ENCODE assay signal across 9 cellular contexts in genomic region chr1:16635959-16636358, GRCh38. TPM values are rescaled to one million over a fixed set of nuclear protein-coding genes. Genes with fewer than 3 reads are reported as not detected.
DNase-seq lines count a peak whose midpoint lies in the region; ATAC-seq, FAIRE-seq and TF ChIP-seq lines count a peak whose summit lies in the region.
"Not testable (repeated sequence)": the region's sequence is repeated elsewhere in the genome, so short reads cannot be mapped to it uniquely, and the experiment has no call there.
"Had no signal": no experiment of that assay in that cellular context is flagged by ENCODE, and none has a peak within 500 bp of the region (broad histone marks: within the 10 kb centered on the region; RNA-seq: fewer than 3 reads in every experiment).

No MANE protein-coding gene starts in this region.

- H3K27me3 Mint-ChIP-seq in WTC11 (ENCODE audit: low read depth); activated T-cell treated with anti-CD3 and anti-CD28 coated beads, Interleukin-2, amount 50 U/mL, for 24 hours: not testable (repeated sequence)

- TF ChIP-seq RAD21 in K562 (CRISPR knock-in tag; conservative IDR thresholded peaks at IDR 0.05 in 1 of 2, IDR thresholded peaks at IDR 0.05 in 1 of 2), result not testable (repeated sequence)

- not testable (repeated sequence) for H3K27me3 ChIP-seq in K562 (ENCODE audit: control insufficient read depth in 2 of 2, insufficient read depth in 2 of 2, low read length in 2 of 2)

- H3K9ac ChIP-seq in K562 (ENCODE audit: insufficient read depth in 1 of 2, low read depth in 2 of 2, low read length in 2 of 2); kidney (ENCODE audit: low read length in 2 of 2): not testable (repeated sequence)

- H2AFZ ChIP-seq in K562 (ENCODE audit: low read depth, low read length), result not testable (repeated sequence)

- not testable (repeated sequence) for FAIRE-seq in K562 (lab: Jason Lieb, UNC); kidney (lab: Jason Lieb, UNC)

- not testable (repeated sequence) for H3K4me3 Mint-ChIP-seq in WTC11; activated T-cell treated with anti-CD3 and anti-CD28 coated beads, Interleukin-2, amount 50 U/mL, for 24 hours

- not testable (repeated sequence) for H3K27ac Mint-ChIP-seq in WTC11; activated T-cell treated with anti-CD3 and anti-CD28 coated beads, Interleukin-2, amount 50 U/mL, for 24 hours

- TF ChIP-seq EP300 in K562 (IDR thresholded peaks at IDR 0.05; ENCODE audit: low read length), result not testable (repeated sequence)

- DNase-seq in WTC11 (ENCODE audit: low spot score) (peak; percentile 13), head of caudate nucleus (peak in 25 of 42 donors; percentile 1 to 49 (median 10)), kidney (peak; percentile 71), omental fat pad (ENCODE audit: low spot score) (peak; percentile 21)
- peak; percentile 32 for DNase-seq in activated T-cell treated with anti-CD3 and anti-CD28 coated beads, Interleukin-2, amount 50 U/mL, for 24 hours
- not testable (repeated sequence) for DNase-seq in K562 (ENCODE audit: extremely low read depth in 1 of 4, low spot score in 3 of 4)
- DNase-seq in stimulated activated CD8-positive, alpha-beta memory T cell treated with anti-CD3 and anti-CD28 coated beads, Interleukin-4, amount 100 ng/mL, for 48 hours, result peak; percentile 23

- peaks cover 14% of the 10 kb centered on the region for H3K36me3 Mint-ChIP-seq in WTC11
- H3K36me3 Mint-ChIP-seq in activated T-cell treated with anti-CD3 and anti-CD28 coated beads, Interleukin-2, amount 50 U/mL, for 24 hours (ENCODE audit: low read depth), result peaks cover 40% of the 10 kb centered on the region

- H4K20me1 ChIP-seq in K562 (replicated peaks; ENCODE audit: control insufficient read depth, insufficient read depth, low read length), result peaks cover 10% of the 10 kb centered on the region; the same call in 1 of the 2 replicates

- peaks cover 7 to 14% of the 10 kb centered on the region in 2 experiments; a peak in 4 of 5 replicates for H3K4me1 ChIP-seq in K562 (replicated peaks in 1 of 2; ENCODE audit: control insufficient read depth in 2 of 2, insufficient read depth in 2 of 2, low read length in 2 of 2)
- not testable (repeated sequence) for H3K4me1 ChIP-seq in kidney (ENCODE audit: control insufficient read depth in 1 of 2, insufficient read depth in 1 of 2, low read depth in 1 of 2, low read length in 2 of 2)

- not testable (repeated sequence) for H3K4me2 ChIP-seq in K562 (ENCODE audit: insufficient read depth, low read length)

- H3K79me2 ChIP-seq in K562 (ENCODE audit: control insufficient read depth, insufficient read depth, low read length), result peaks cover 57% of the 10 kb centered on the region

- peaks cover 65% of the 10 kb centered on the region for H3K36me3 ChIP-seq in K562 (ENCODE audit: control insufficient read depth, insufficient read depth, low read length)
- peaks cover 26 to 28% of the 10 kb centered on the region in 2 donors for H3K36me3 ChIP-seq in kidney (ENCODE audit: control insufficient read depth in 1 of 2, insufficient read depth in 2 of 2, low read length in 2 of 2)

- TF ChIP-seq CTCF in WTC11 (IDR thresholded peaks at IDR 0.05); K562 (IDR thresholded peaks at IDR 0.05 in 2 of 3, conservative IDR thresholded peaks at IDR 0.05 in 1 of 3; ENCODE audit: insufficient read depth in 2 of 3, low read depth in 1 of 3, low read length in 3 of 3); kidney (IDR thresholded peaks at IDR 0.05; ENCODE audit: borderline replicate concordance, extremely low read depth, insufficient read depth); omental fat pad (IDR thresholded peaks at IDR 0.05): not testable (repeated sequence)

- not testable (repeated sequence) for H3K4me3 ChIP-seq in K562; kidney (ENCODE audit: low read length in 2 of 2)

- H3K4me1 Mint-ChIP-seq in WTC11; activated T-cell treated with anti-CD3 and anti-CD28 coated beads, Interleukin-2, amount 50 U/mL, for 24 hours (ENCODE audit: low read depth): not testable (repeated sequence)

- H3K9me1 ChIP-seq in K562 (ENCODE audit: control insufficient read depth, insufficient read depth, low read length), result not testable (repeated sequence)

- TF ChIP-seq POLR2A in K562 (conservative IDR thresholded peaks at IDR 0.05), result not testable (repeated sequence)

- intact Hi-C loops in K562 (cut with micrococcal nuclease); head of caudate nucleus (cut with DNase I); kidney (cut with DNase I): not testable (repeated sequence)

- CTCF ChIA-PET in WTC11 (lab: Charles Lee), result interaction anchor here (1.7 to 2.2 kb wide), 2 partner anchors 11 to 15 kb away, joined by 9 to 10 read pairs; no protein-coding TSS in a partner anchor
- CTCF ChIA-PET in K562 (lab: Yijun Ruan, JAX; ENCODE audit: low intra/inter-chr PET ratio), result not testable (repeated sequence)

- H3K27ac ChIP-seq in K562 (ENCODE audit: extremely low read depth, low read depth, low read length); kidney (ENCODE audit: low read depth in 2 of 2, low read length in 2 of 2): not testable (repeated sequence)

- 95% methylated on average over 5 of the region's 5 CpGs for WGBS in K562 (ENCODE audit: insufficient coverage, low coverage, missing lambda C conversion rate)

- BruUV-seq in K562 (replicated peaks; lab: Mats Ljungman, UMichigan), result not testable (repeated sequence)

- not testable (repeated sequence) for ATAC-seq in WTC11; K562; omental fat pad (ENCODE audit: low FRiP score)

- in situ Hi-C loops in K562 (cut with MboI), result not testable (repeated sequence)

- not testable (repeated sequence) for H3K9me3 Mint-ChIP-seq in WTC11; activated T-cell treated with anti-CD3 and anti-CD28 coated beads, Interleukin-2, amount 50 U/mL, for 24 hours

- POLR2A ChIA-PET in WTC11 (lab: Charles Lee), result not testable (repeated sequence)
- POLR2A ChIA-PET in K562 (lab: Yijun Ruan, JAX), result interaction anchor here (0.6 to 1.9 kb wide), 8 partner anchors 9 to 400 kb away, joined by 3 to 11 read pairs (median 4); no protein-coding TSS in a partner anchor

- not testable (repeated sequence) for H3K9me3 ChIP-seq in K562 (replicated peaks; ENCODE audit: control insufficient read depth, insufficient read depth, low read depth, low read length); kidney (ENCODE audit: control insufficient read depth in 1 of 2, low read length in 2 of 2)

TF ChIP-seq in K562, 482 proteins besides CTCF, POLR2A, EP300 and RAD21 (continues in another document):
- 0 out of 2 replicates have a peak, but pooled peaks have one; percentile 55 for TF ChIP-seq ZNF165 (CRISPR knock-in tag; IDR thresholded peaks at IDR 0.05; ENCODE audit: borderline replicate concordance)

RNA-seq across cellular contexts. Expression of gene NBPF1, which starts 22.6 kb away (rescaled TPM):
- total RNA-seq in WTC11 (2021) (17.5 to 18.3 TPM (median 17.9 TPM) in 3 replicates), K562 (2014; rRNA removed) (15.1 and 19.0 TPM in 2 replicates), K562 (2014; rRNA removed; fragmentation: Illumina TruSeq; extraction: Trizol) (20.3 and 21.2 TPM in 2 replicates), K562 (2015; rRNA removed; fragmentation: Illumina TruSeq; extraction: Trizol) (39.1 and 42.6 TPM in 2 replicates), K562 (2021) (31.4 and 33.6 TPM in 2 replicates), kidney (56.3 TPM), omental fat pad (10 to 100 TPM; 22.9 to 63.6 (median 41.6) TPM)
- total RNA-seq in K562 (2011; cell fraction: chromatin; rRNA removed; ENCODE audit: low replicate concordance), result 56.6 and 102 TPM in 2 replicates
- total RNA-seq in K562 (2011; cell fraction: nucleolus; rRNA removed), result 36.9 and 44.1 TPM in 2 replicates
- total RNA-seq in K562 (2011; cell fraction: nucleoplasm; rRNA removed), result 89.4 and 146 TPM in 2 replicates
- polyA plus RNA-seq in K562 (2011; rRNA removed) (36.5 and 41.3 TPM in 2 replicates), K562 (2014; fragmentation: Illumina TruSeq; extraction: Trizol) (27.6 and 35.0 TPM in 2 replicates), K562 (2014; fragmentation: Nextera tagmentation; extraction: Ambion mirVana) (1 to 10 TPM; 5.2 to 7.9 TPM), K562 (2014; rRNA removed) (24.1 and 30.7 TPM in 2 replicates), kidney (ENCODE audit: insufficient read depth, low read depth, low replicate concordance) (8.0 TPM)
- polyA plus RNA-seq in K562 (2011; cell fraction: cytosol; rRNA removed), result 15.1 and 32.8 TPM in 2 replicates
- polyA plus RNA-seq in K562 (2011; cell fraction: nucleus; rRNA removed), result 56.8 and 69.1 TPM in 2 replicates
- 32.4 and 33.6 TPM in 2 replicates for polyA plus RNA-seq in K562 (2012)
- 28.5 and 39.5 TPM in 2 replicates for polyA minus RNA-seq in K562 (2011; rRNA and poly(A)+ RNA removed)
- polyA minus RNA-seq in K562 (2011; cell fraction: cytosol; rRNA and poly(A)+ RNA removed), result 10.4 and 15.7 TPM in 2 replicates
- polyA minus RNA-seq in K562 (2011; cell fraction: nucleus; rRNA and poly(A)+ RNA removed), result 39.3 and 69.2 TPM in 2 replicates

RNA-seq across cellular contexts. Expression of gene RNU1-3, which starts 30.8 kb away (rescaled TPM):
- total RNA-seq in WTC11 (2021), result 1,028 to 1,267 TPM (median 1,197 TPM) in 3 replicates
- total RNA-seq in K562 (2011; cell fraction: chromatin; rRNA removed; ENCODE audit: low replicate concordance), result under 0.01 TPM in 2 replicates
- total RNA-seq in K562 (2011; cell fraction: nucleolus; rRNA removed), result under 0.01 and 21,200 TPM in 2 replicates
- total RNA-seq in K562 (2011; cell fraction: nucleoplasm; rRNA removed), result under 0.01 and 24,158 TPM in 2 replicates
- total RNA-seq in K562 (2014; rRNA removed), result under 0.01 TPM in 2 replicates
- total RNA-seq in K562 (2014; rRNA removed; fragmentation: Illumina TruSeq; extraction: Trizol), result 28,565 and 32,823 TPM in 2 replicates
- total RNA-seq in K562 (2015; rRNA removed; fragmentation: Illumina TruSeq; extraction: Trizol), result 20,456 and 27,045 TPM in 2 replicates
- 2,231 and 2,538 TPM in 2 replicates for total RNA-seq in K562 (2021)
- polyA plus RNA-seq in K562 (2011; rRNA removed), result 83.9 TPM in 1 of 2 replicates, not detected in the other
- under 0.01 TPM in 1 of 2 replicates, not detected in the other for polyA plus RNA-seq in K562 (2011; cell fraction: cytosol; rRNA removed)
- under 0.01 and 1,424 TPM in 2 replicates for polyA plus RNA-seq in K562 (2011; cell fraction: nucleus; rRNA removed)
- polyA plus RNA-seq in K562 (2012), result 25.1 TPM in 1 of 2 replicates, not detected in the other
- not detected in 2 replicates for polyA plus RNA-seq in K562 (2014; fragmentation: Illumina TruSeq; extraction: Trizol)
- polyA plus RNA-seq in K562 (2014; fragmentation: Nextera tagmentation; extraction: Ambion mirVana), result 1 to 10 TPM in 1 of 2 experiments, not detected in 1; 3.0 TPM
- polyA plus RNA-seq in K562 (2014; rRNA removed), result not detected in 2 replicates
- polyA minus RNA-seq in K562 (2011; rRNA and poly(A)+ RNA removed), result 10,756 and 20,531 TPM in 2 replicates
- 58,964 and 66,171 TPM in 2 replicates for polyA minus RNA-seq in K562 (2011; cell fraction: cytosol; rRNA and poly(A)+ RNA removed)
- 66,769 and 85,880 TPM in 2 replicates for polyA minus RNA-seq in K562 (2011; cell fraction: nucleus; rRNA and poly(A)+ RNA removed)
- total RNA-seq in kidney, result 8,605 TPM
- polyA plus RNA-seq in kidney (ENCODE audit: insufficient read depth, low read depth, low replicate concordance), result 26.8 TPM
- total RNA-seq in omental fat pad, result under 1 TPM; under 0.01 TPM
- total RNA-seq: G401, H4 had no signal
